17 cellular contexts compared by ENCODE assay signal in genomic region chr1:1334835-1335234, GRCh38. TPM values are rescaled to one million over a fixed set of nuclear protein-coding genes. Genes with fewer than 3 reads are reported as not detected.
"Had no signal": no experiment of that assay in that cellular context is flagged by ENCODE, and none has a peak within 500 bp of the region (broad histone marks: within the 10 kb centered on the region; RNA-seq: fewer than 3 reads in every experiment).

No MANE protein-coding gene starts in this region.

- H3K4me1 Mint-ChIP-seq: activated CD8-positive, alpha-beta memory T cell treated with anti-CD3 and anti-CD28 coated beads, Interleukin-2, amount 10 ng/mL, durations not matched to agents 7 days and 5 days; brain; central memory CD8-positive, alpha-beta T cell had no signal

- H3K36me3 Mint-ChIP-seq: activated CD8-positive, alpha-beta memory T cell treated with anti-CD3 and anti-CD28 coated beads, Interleukin-2, amount 10 ng/mL, durations not matched to agents 7 days and 5 days; activated naive CD4-positive, alpha-beta T cell treated with anti-CD3 and anti-CD28 coated beads, Interleukin-2, amount 50 U/mL, for 72 hours; brain; natural killer cell treated with Interleukin-12 subunit alpha and Interleukin-12 subunit beta and Interleukin-15 and Interleukin-18, amount 100 ng/mL, for 72 hours had no signal

- H3K27me3 Mint-ChIP-seq: activated CD8-positive, alpha-beta memory T cell treated with anti-CD3 and anti-CD28 coated beads, Interleukin-2, amount 10 ng/mL, durations not matched to agents 7 days and 5 days; activated T-cell treated with anti-CD3 and anti-CD28 coated beads, Interleukin-2, amount 50 U/mL, for 24 hours; central memory CD8-positive, alpha-beta T cell; effector memory CD8-positive, alpha-beta T cell; natural killer cell treated with Interleukin-12 subunit alpha and Interleukin-12 subunit beta and Interleukin-15 and Interleukin-18, amount 100 ng/mL, for 72 hours; T-helper 17 cell had no signal

- H3K4me3 Mint-ChIP-seq: activated CD8-positive, alpha-beta memory T cell treated with anti-CD3 and anti-CD28 coated beads, Interleukin-2, amount 10 ng/mL, durations not matched to agents 7 days and 5 days; activated T-cell treated with anti-CD3 and anti-CD28 coated beads, Interleukin-2, amount 50 U/mL, for 24 hours; brain; central memory CD8-positive, alpha-beta T cell; effector memory CD8-positive, alpha-beta T cell; natural killer cell treated with Interleukin-12 subunit alpha and Interleukin-12 subunit beta and Interleukin-15 and Interleukin-18, amount 100 ng/mL, for 72 hours; T-helper 17 cell had no signal

- H3K9me3 Mint-ChIP-seq: activated T-cell treated with anti-CD3 and anti-CD28 coated beads, Interleukin-2, amount 50 U/mL, for 24 hours; brain; central memory CD8-positive, alpha-beta T cell; effector memory CD8-positive, alpha-beta T cell; natural killer cell treated with Interleukin-12 subunit alpha and Interleukin-12 subunit beta and Interleukin-15 and Interleukin-18, amount 100 ng/mL, for 72 hours had no signal

- DNase-seq: activated CD4-positive, alpha-beta T cell treated with anti-CD3 and anti-CD28 coated beads, Interleukin-2, amount 50 U/mL, for 4 hours; activated CD4-positive, CD25-positive, alpha-beta regulatory T cell treated with anti-CD3 and anti-CD28 coated beads, Interleukin-2, amount 50 U/mL, for 72 hours; activated CD8-positive, alpha-beta memory T cell treated with anti-CD3 and anti-CD28 coated beads, Interleukin-2, amount 10 ng/mL, durations not matched to agents 7 days and 5 days; activated effector memory CD4-positive, alpha-beta T cell treated with Interleukin-2 at 50 U/mL for 16 hours; activated T-cell treated with anti-CD3 and anti-CD28 coated beads, Interleukin-2, amount 50 U/mL, for 24 hours; amygdala; effector memory CD8-positive, alpha-beta T cell; erythroblast; stimulated activated CD4-positive, alpha-beta T cell treated with anti-CD3 and anti-CD28 coated beads, Interleukin-12 subunit alpha, Interleukin-12 subunit beta, amount 100 ng/mL, for 4 hours; stimulated activated naive CD4-positive, alpha-beta T cell treated with Interleukin-2 at 50 U/mL for 16 hours; T-helper 17 cell had no signal

- H3K27me3 ChIP-seq: suprapubic skin, upper lobe of left lung had no signal

- H3K4me3 ChIP-seq: suprapubic skin, upper lobe of left lung had no signal

- H3K27ac ChIP-seq: suprapubic skin, upper lobe of left lung had no signal

- H3K9me3 ChIP-seq: suprapubic skin, upper lobe of left lung had no signal

- H3K27ac Mint-ChIP-seq: activated CD8-positive, alpha-beta memory T cell treated with anti-CD3 and anti-CD28 coated beads, Interleukin-2, amount 10 ng/mL, durations not matched to agents 7 days and 5 days; activated naive CD4-positive, alpha-beta T cell treated with anti-CD3 and anti-CD28 coated beads, Interleukin-2, amount 50 U/mL, for 72 hours; activated T-cell treated with anti-CD3 and anti-CD28 coated beads, Interleukin-2, amount 50 U/mL, for 24 hours; brain; effector memory CD8-positive, alpha-beta T cell; natural killer cell treated with Interleukin-12 subunit alpha and Interleukin-12 subunit beta and Interleukin-15 and Interleukin-18, amount 100 ng/mL, for 72 hours; T-helper 17 cell had no signal

- ATAC-seq: activated CD8-positive, alpha-beta memory T cell treated with anti-CD3 and anti-CD28 coated beads, Interleukin-2, amount 10 ng/mL, durations not matched to agents 7 days and 5 days; activated naive CD4-positive, alpha-beta T cell treated with anti-CD3 and anti-CD28 coated beads, Interleukin-2, amount 50 U/mL, for 72 hours; effector memory CD8-positive, alpha-beta T cell; natural killer cell treated with Interleukin-12 subunit alpha and Interleukin-12 subunit beta and Interleukin-15 and Interleukin-18, amount 100 ng/mL, for 72 hours; T-helper 17 cell had no signal

RNA-seq across cellular contexts. Expression of gene MXRA8, which starts 23.5 kb away (rescaled TPM):
- total RNA-seq: natural killer cell treated with Interleukin-12 subunit alpha and Interleukin-12 subunit beta and Interleukin-15 and Interleukin-18, amount 100 ng/mL, for 72 hours had no signal
